Comparison of ENCODE assay signal across 11 cellular contexts in genomic region chr15:67177750-67178149, GRCh38.
DNase-seq lines count a peak whose midpoint lies in the region; FAIRE-seq and TF ChIP-seq lines count a peak whose summit lies in the region.
"Had no signal": no experiment of that assay in that cellular context is flagged by ENCODE, and none has a peak within 500 bp of the region (broad histone marks: within the 10 kb centered on the region; RNA-seq: fewer than 3 reads in every experiment).

No MANE protein-coding gene starts in this region.

- TF ChIP-seq CTCF in esophagus muscularis mucosa (IDR thresholded peaks at IDR 0.05) = no peak

- H3K27ac ChIP-seq in esophagus muscularis mucosa (replicated peaks in 1 of 4) = peak overlapping the region; percentile 68 to 86 (median 85)
- peak overlapping the region; percentile 76 for H3K27ac ChIP-seq in muscle layer of duodenum (ENCODE audit: low read length)
- H3K27ac ChIP-seq in caudate nucleus (ENCODE audit: low read depth, low read length) = no peak overlapping the region

- H3K4me1 ChIP-seq in esophagus muscularis mucosa (peaks cover 39 to 66% (median 56%) of the 10 kb centered on the region in 4 donors), muscle layer of duodenum (ENCODE audit: control insufficient read depth in 1 of 2, insufficient read depth in 2 of 2, low read length in 2 of 2) (peaks cover 18 to 38% of the 10 kb centered on the region in 2 donors)

- H3K36me3 ChIP-seq in esophagus muscularis mucosa = peaks cover 0 to 38% (median 24%) of the 10 kb centered on the region in 4 donors
- peaks cover 0 to 15% of the 10 kb centered on the region in 2 donors for H3K36me3 ChIP-seq in muscle layer of duodenum (ENCODE audit: control insufficient read depth in 1 of 2, insufficient read depth in 2 of 2, low read length in 2 of 2)

- no peaks in the 10 kb centered on the region for H3K9me3 ChIP-seq in esophagus muscularis mucosa
- H3K9me3 ChIP-seq in muscle layer of duodenum (ENCODE audit: control insufficient read depth in 1 of 2, low read length in 2 of 2) = no peaks in the 10 kb centered on the region

- peak; percentile 47 for DNase-seq in AG08395 (ENCODE audit: low spot score)
- peak; percentile 58 for DNase-seq in M059J (ENCODE audit: low read depth)
- no peak for DNase-seq in esophagus muscularis mucosa (ENCODE audit: extremely low spot score)
- no peak for DNase-seq in GM12891 (ENCODE audit: insufficient read length, low spot score)
- no peak for DNase-seq in NCI-H1417 (lab: John Stamatoyannopoulos, UW)
- no peak for DNase-seq in caudate nucleus (lab: John Stamatoyannopoulos, UW)
- no peak for DNase-seq in GM12892 (ENCODE audit: insufficient read length)
- DNase-seq: activated CD4-positive, alpha-beta T cell treated with anti-CD3 and anti-CD28 coated beads, Interleukin-2, amount 50 U/mL, for 48 hours; erythroblast had no signal

- intact Hi-C loops in esophagus muscularis mucosa (cut with DNase I) = no loop called here

- TF ChIP-seq EP300 in esophagus muscularis mucosa (IDR thresholded peaks at IDR 0.05) = no peak

- H3K4me3 ChIP-seq in esophagus muscularis mucosa (no peak overlapping the region), muscle layer of duodenum (ENCODE audit: low read depth in 1 of 2, low read length in 2 of 2) (no peak overlapping the region)
- H3K4me3 ChIP-seq: skin epidermis had no signal

- 36% methylated on average over 4 of the region's 6 CpGs for WGBS in esophagus muscularis mucosa

- H3K27me3 ChIP-seq in esophagus muscularis mucosa (no peaks in the 10 kb centered on the region), muscle layer of duodenum (ENCODE audit: low read depth, low read length) (no peaks in the 10 kb centered on the region)

- FAIRE-seq in GM12891 (lab: Jason Lieb, UNC) (no peak), GM12892 (lab: Jason Lieb, UNC) (no peak)

- no peak for TF ChIP-seq POLR2A in esophagus muscularis mucosa (IDR thresholded peaks at IDR 0.05; ENCODE audit: low read depth)
- no peak for TF ChIP-seq POLR2A in GM12891 (IDR thresholded peaks at IDR 0.05; ENCODE audit: low read depth, low read length)
- no peak for TF ChIP-seq POLR2A in GM12892 (IDR thresholded peaks at IDR 0.05; ENCODE audit: low read depth, low read length)

TF ChIP-seq in GM12891, 5 proteins besides CTCF, POLR2A, EP300 and RAD21:
- no peak for TF ChIP-seq TAF1 (IDR thresholded peaks at IDR 0.05; ENCODE audit: low read depth, low read length)
- TF ChIP-seq SPI1 (IDR thresholded peaks at IDR 0.05; ENCODE audit: low read depth, low read length) = no peak
- no peak for TF ChIP-seq POLR2AphosphoS5 (IDR thresholded peaks at IDR 0.05; ENCODE audit: low read depth, low read length)
- no peak for TF ChIP-seq POU2F2 (IDR thresholded peaks at IDR 0.05; ENCODE audit: low read depth, low read length)
- TF ChIP-seq PAX5 (IDR thresholded peaks at IDR 0.05; ENCODE audit: insufficient read depth, low read length, severe bottlenecking) = no peak
TF ChIP-seq in GM12891: peak in this region for 0.

Comparison
In these comparisons a context has a peak if more than half of its experiments do, and no peak if none do; other contexts are left out.
1. DNase-seq: peak in AG08395 (single experiment) and M059J (single experiment); none in esophagus muscularis mucosa (single experiment), GM12891 (single experiment), NCI-H1417 (0 of 3), caudate nucleus (0 of 61) and GM12892 (single experiment).